ENCODE assay signal across 18 cellular contexts in the genomic region with DNA sequence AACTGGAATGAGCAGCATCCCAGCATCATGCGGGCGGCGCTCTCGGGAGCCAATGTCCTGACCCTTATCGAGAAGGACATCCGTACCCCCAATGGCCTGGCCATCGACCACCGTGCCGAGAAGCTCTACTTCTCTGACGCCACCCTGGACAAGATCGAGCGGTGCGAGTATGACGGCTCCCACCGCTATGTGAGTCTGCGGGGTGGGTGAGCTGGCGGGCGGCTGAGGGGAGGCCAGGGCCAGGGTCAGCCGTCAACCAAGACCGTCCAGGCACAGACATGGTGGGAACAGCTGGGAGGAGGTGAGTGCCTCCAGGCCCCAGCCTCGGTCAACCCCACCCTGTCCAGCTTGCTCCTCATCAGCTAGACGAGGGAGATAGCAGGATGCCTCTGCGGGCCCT. TPM values are rescaled to one million over a fixed set of nuclear protein-coding genes. Genes with fewer than 3 reads are reported as not detected.
DNase-seq lines count a peak whose midpoint lies in the region; ATAC-seq and TF ChIP-seq lines count a peak whose summit lies in the region.
"Had no signal": no experiment of that assay in that cellular context is flagged by ENCODE, and none has a peak within 500 bp of the region (broad histone marks: within the 10 kb centered on the region; RNA-seq: fewer than 3 reads in every experiment).

No MANE protein-coding gene starts in this region.

- H3F3A ChIP-seq in neural cell (ENCODE audit: insufficient read depth, low read length, poor library complexity, severe bottlenecking): no peaks in the 10 kb centered on the region

- H3K79me2 ChIP-seq in neural cell (replicated peaks; ENCODE audit: insufficient read depth, low read length): no peaks in the 10 kb centered on the region

- no peaks in the 10 kb centered on the region for H4K20me1 ChIP-seq in neural cell (ENCODE audit: insufficient read depth)

- H3K36me3 Mint-ChIP-seq in brain: peaks cover 68% of the 10 kb centered on the region
- no peaks in the 10 kb centered on the region for H3K36me3 Mint-ChIP-seq in natural killer cell treated with Interleukin-12 subunit alpha and Interleukin-12 subunit beta and Interleukin-15 and Interleukin-18, amount 100 ng/mL, for 72 hours
- H3K36me3 Mint-ChIP-seq: CD4-positive, alpha-beta memory T cell had no signal

- H3K27ac Mint-ChIP-seq in brain: peak overlapping the region in 3 of 5 experiments; percentile 45 to 60 (median 52)
- H3K27ac Mint-ChIP-seq in natural killer cell treated with Interleukin-12 subunit alpha and Interleukin-12 subunit beta and Interleukin-15 and Interleukin-18, amount 100 ng/mL, for 72 hours: no peak overlapping the region

- H3K9me3 ChIP-seq in neural cell (ENCODE audit: low read length): no peaks in the 10 kb centered on the region
- H3K9me3 ChIP-seq: HAP-1 had no signal

- TF ChIP-seq CTCF in VCaP (conservative IDR thresholded peaks at IDR 0.05) (no peak), brain (conservative IDR thresholded peaks at IDR 0.05) (no peak), neural cell (IDR thresholded peaks at IDR 0.05; ENCODE audit: poor library complexity, severe bottlenecking) (no peak)

- no peaks in the 10 kb centered on the region for H3K36me3 ChIP-seq in neural cell (ENCODE audit: insufficient read depth, low read length)

- no peaks in the 10 kb centered on the region for H3K9me2 ChIP-seq in neural cell (ENCODE audit: insufficient read depth, low read length)

- H3K27ac ChIP-seq in VCaP: peak overlapping the region; percentile 50
- H3K27ac ChIP-seq in neural cell (ENCODE audit: low read length): no peak overlapping the region

- H3K9me3 Mint-ChIP-seq in brain: no peaks in the 10 kb centered on the region
- no peaks in the 10 kb centered on the region for H3K9me3 Mint-ChIP-seq in natural killer cell treated with Interleukin-12 subunit alpha and Interleukin-12 subunit beta and Interleukin-15 and Interleukin-18, amount 100 ng/mL, for 72 hours
- H3K9me3 Mint-ChIP-seq: CD4-positive, alpha-beta memory T cell; HFFc6 had no signal

- H3K4me3 Mint-ChIP-seq in brain: no peak overlapping the region
- H3K4me3 Mint-ChIP-seq in natural killer cell treated with Interleukin-12 subunit alpha and Interleukin-12 subunit beta and Interleukin-15 and Interleukin-18, amount 100 ng/mL, for 72 hours: no peak overlapping the region
- H3K4me3 Mint-ChIP-seq: CD4-positive, alpha-beta memory T cell; HFFc6 had no signal

- no peak overlapping the region for H2AFZ ChIP-seq in neural cell (ENCODE audit: low read depth, low read length)

- TF ChIP-seq EP300 in neural cell (conservative IDR thresholded peaks at IDR 0.05; ENCODE audit: poor library complexity, severe bottlenecking): no peak

- no peak for ATAC-seq in natural killer cell treated with Interleukin-12 subunit alpha and Interleukin-12 subunit beta and Interleukin-15 and Interleukin-18, amount 100 ng/mL, for 72 hours
- no peak for ATAC-seq in GM21737 (IDR thresholded peaks at IDR 0.05; ENCODE audit: unreplicated experiment)

- no peak for TF ChIP-seq RAD21 in neural cell (conservative IDR thresholded peaks at IDR 0.05)

- H3K4me2 ChIP-seq in neural cell (ENCODE audit: low read length): no peak overlapping the region

- no peaks in the 10 kb centered on the region for H3K4me1 Mint-ChIP-seq in brain
- peaks cover 0 to 2% of the 10 kb centered on the region in 2 donors for H3K4me1 Mint-ChIP-seq in natural killer cell treated with Interleukin-12 subunit alpha and Interleukin-12 subunit beta and Interleukin-15 and Interleukin-18, amount 100 ng/mL, for 72 hours (ENCODE audit: low read depth in 2 of 2)

- no peaks in the 10 kb centered on the region for H3K27me3 ChIP-seq in neural cell (ENCODE audit: insufficient read depth, low read depth, low read length)

- peaks cover 3% of the 10 kb centered on the region for H3K27me3 Mint-ChIP-seq in brain
- H3K27me3 Mint-ChIP-seq in natural killer cell treated with Interleukin-12 subunit alpha and Interleukin-12 subunit beta and Interleukin-15 and Interleukin-18, amount 100 ng/mL, for 72 hours: peaks cover 0 to 3% of the 10 kb centered on the region in 2 donors
- H3K27me3 Mint-ChIP-seq: CD4-positive, alpha-beta memory T cell had no signal

- H3K9ac ChIP-seq in neural cell (ENCODE audit: low read length): no peak overlapping the region

- no peak for DNase-seq in NCI-H2227 treated with DMSO at 0.1 percent for 48 hours (lab: John Stamatoyannopoulos, UW)
- DNase-seq in natural killer cell treated with Interleukin-12 subunit alpha and Interleukin-12 subunit beta and Interleukin-15 and Interleukin-18, amount 100 ng/mL, for 72 hours (ENCODE audit: low spot score): no peak
- DNase-seq: Calu3, COR-L47, GF-D8, GOT3, HFFc6 had no signal

- H3K4me3 ChIP-seq in neural cell (ENCODE audit: low read length): no peak overlapping the region
- H3K4me3 ChIP-seq: HAP-1 had no signal

TF ChIP-seq in neural cell, 6 proteins besides CTCF, POLR2A, EP300 and RAD21:
- no peak for TF ChIP-seq MXI1 (conservative IDR thresholded peaks at IDR 0.05; ENCODE audit: poor library complexity, severe bottlenecking)
- peak; percentile 2 for TF ChIP-seq POLR2AphosphoS5 (IDR thresholded peaks at IDR 0.05)

RNA-seq across cellular contexts. Expression of gene NXPH4, which starts 25.8 kb away (rescaled TPM):
- polyA plus RNA-seq in brain (ENCODE audit: insufficient read depth, low read depth, low replicate concordance) (41.8 TPM), neural cell (0.53 TPM in 1 of 2 replicates, not detected in the other)
- polyA minus RNA-seq in neural cell: not detected in 2 replicates
- under 1 TPM in 1 of 2 donors, not detected in 1; 0.73 TPM for total RNA-seq in natural killer cell treated with Interleukin-12 subunit alpha and Interleukin-12 subunit beta and Interleukin-15 and Interleukin-18, amount 100 ng/mL, for 72 hours
- total RNA-seq: CD4-positive, alpha-beta memory T cell; G401 had no signal
- polyA plus RNA-seq: CD4-positive, alpha-beta memory T cell had no signal

RNA-seq across cellular contexts. Expression of gene SHMT2, which starts 38.7 kb away (rescaled TPM):
- polyA plus RNA-seq in brain (ENCODE audit: insufficient read depth, low read depth, low replicate concordance) (394 TPM), neural cell (38.2 and 42.2 TPM in 2 replicates)
- polyA minus RNA-seq in neural cell: 19.0 and 22.9 TPM in 2 replicates
- total RNA-seq in natural killer cell treated with Interleukin-12 subunit alpha and Interleukin-12 subunit beta and Interleukin-15 and Interleukin-18, amount 100 ng/mL, for 72 hours: 100 to 1,000 TPM; 262 to 355 TPM

RNA-seq across cellular contexts. Expression of gene LRP1-AS, which starts 43.4 kb away (rescaled TPM):
- polyA plus RNA-seq in brain (ENCODE audit: insufficient read depth, low read depth, low replicate concordance): not detected
- not detected in 2 replicates for polyA plus RNA-seq in neural cell
- polyA minus RNA-seq in neural cell: not detected in 2 replicates
- total RNA-seq in natural killer cell treated with Interleukin-12 subunit alpha and Interleukin-12 subunit beta and Interleukin-15 and Interleukin-18, amount 100 ng/mL, for 72 hours: not detected
- total RNA-seq: A172; A673; Calu3; CD4-positive, alpha-beta memory T cell; Daoy; G401; HFFc6 had no signal
- polyA plus RNA-seq: BJ; CD4-positive, alpha-beta memory T cell had no signal

Comparison
In these comparisons a context has a peak if more than half of its experiments do, and no peak if none do; other contexts are left out.
1. H3K27ac Mint-ChIP-seq: peak in brain (3 of 5); none in natural killer cell treated with Interleukin-12 subunit alpha and Interleukin-12 subunit beta and Interleukin-15 and Interleukin-18, amount 100 ng/mL, for 72 hours (0 of 2).
2. RNA of gene NXPH4, which starts 25.8 kb away (polyA plus RNA-seq): 41.8 TPM in brain (single experiment); 0.53 TPM in neural cell; every median in the first group is over 10 times any median in the second.